In genomic region chr2:33529771-33530481, GRCh38 we compare ENCODE assay signal across 10 cellular contexts. TPM values are rescaled to one million over a fixed set of nuclear protein-coding genes. Genes with fewer than 3 reads are reported as not detected.
DNase-seq lines count a peak whose midpoint lies in the region; ATAC-seq, FAIRE-seq and TF ChIP-seq lines count a peak whose summit lies in the region.
"Had no signal": no experiment of that assay in that cellular context is flagged by ENCODE, and none has a peak within 500 bp of the region (broad histone marks: within the 10 kb centered on the region; RNA-seq: fewer than 3 reads in every experiment).

No MANE protein-coding gene starts in this region.

- H3K27ac Mint-ChIP-seq in osteocyte (ENCODE audit: unreplicated experiment), result peak overlapping the region; percentile 94
- no peak overlapping the region for H3K27ac Mint-ChIP-seq in activated CD4-positive, alpha-beta T cell treated with anti-CD3 and anti-CD28 coated beads, Interleukin-2, amount 10 ng/mL, durations not matched to agents 7 days and 5 days
- H3K27ac Mint-ChIP-seq: natural killer cell had no signal

- BruUV-seq in GM12878 (replicated peaks; lab: Mats Ljungman, UMichigan), result no TSS peak

- intact Hi-C loops in GM12878 (cut with micrococcal nuclease; ENCODE audit: unreplicated experiment), result loop anchor here (2.0 kb wide), 1 partner anchor 31 kb away; no protein-coding TSS in a partner anchor

- RAD21 ChIA-PET in GM12878 (lab: Charles Lee; ENCODE audit: unreplicated experiment), result interaction anchor here (1.0 to 2.8 kb wide), 9 partner anchors 32 to 54 kb away, joined by 3 to 11 read pairs (median 4); partner anchors contain the start of gene RASGRP3

- peaks cover 54% of the 10 kb centered on the region for H3K4me1 Mint-ChIP-seq in osteocyte (ENCODE audit: unreplicated experiment)
- peaks cover 12% of the 10 kb centered on the region for H3K4me1 Mint-ChIP-seq in activated CD4-positive, alpha-beta T cell treated with anti-CD3 and anti-CD28 coated beads, Interleukin-2, amount 10 ng/mL, durations not matched to agents 7 days and 5 days
- H3K4me1 Mint-ChIP-seq: natural killer cell had no signal

- peak overlapping the region; percentile 83 for H2AFZ ChIP-seq in GM12878 (ENCODE audit: control insufficient read depth, low read depth, low read length)

- H3K4me2 ChIP-seq in GM12878 (ENCODE audit: control insufficient read depth, insufficient read depth), result peak overlapping the region; percentile 10

- peaks cover 0 to 43% of the 10 kb centered on the region in 2 experiments; a peak in 3 of 4 replicates for H3K36me3 ChIP-seq in GM12878 (ENCODE audit: control insufficient read depth in 2 of 2, insufficient read depth in 2 of 2, low read length in 1 of 2)

- H3K4me3 Mint-ChIP-seq in osteocyte (ENCODE audit: unreplicated experiment), result peak overlapping the region; percentile 42
- H3K4me3 Mint-ChIP-seq in activated CD4-positive, alpha-beta T cell treated with anti-CD3 and anti-CD28 coated beads, Interleukin-2, amount 10 ng/mL, durations not matched to agents 7 days and 5 days, result no peak overlapping the region
- H3K4me3 Mint-ChIP-seq: natural killer cell had no signal

- in situ Hi-C loops in GM12878 (cut with MboI), result no loop called here

- H3K27me3 Mint-ChIP-seq in osteocyte (ENCODE audit: unreplicated experiment), result no peaks in the 10 kb centered on the region
- H3K27me3 Mint-ChIP-seq in activated CD4-positive, alpha-beta T cell treated with anti-CD3 and anti-CD28 coated beads, Interleukin-2, amount 10 ng/mL, durations not matched to agents 7 days and 5 days, result no peaks in the 10 kb centered on the region

- no peaks in the 10 kb centered on the region for H3K9me3 ChIP-seq in GM12878 (replicated peaks; ENCODE audit: control insufficient read depth, insufficient read depth, low read length)

- no peak for TF ChIP-seq POLR2A in GM12878 (IDR thresholded peaks at IDR 0.05; ENCODE audit: low read depth, low read length)

- peaks cover 10% of the 10 kb centered on the region for H3K79me2 ChIP-seq in GM12878 (ENCODE audit: control insufficient read depth, insufficient read depth, low read length)

- H3K9me3 Mint-ChIP-seq in osteocyte (ENCODE audit: unreplicated experiment), result no peaks in the 10 kb centered on the region
- H3K9me3 Mint-ChIP-seq in activated CD4-positive, alpha-beta T cell treated with anti-CD3 and anti-CD28 coated beads, Interleukin-2, amount 10 ng/mL, durations not matched to agents 7 days and 5 days, result no peaks in the 10 kb centered on the region
- H3K9me3 Mint-ChIP-seq: natural killer cell had no signal

- whole genome bisulfite sequencing in GM12878 (ENCODE audit: insufficient coverage, insufficient replicate concordance, low lambda C conversion rate, missing lambda C conversion rate), result 3% methylated on average over 6 of the region's 6 CpGs

- FAIRE-seq in GM12878 (lab: Jason Lieb, UNC), result no peak

- no peak for TF ChIP-seq RAD21 in GM12878 (IDR thresholded peaks at IDR 0.05; ENCODE audit: insufficient read depth, low read depth, low read length)

- peaks cover 47% of the 10 kb centered on the region for H3K4me1 ChIP-seq in GM12878 (ENCODE audit: control insufficient read depth, insufficient read depth, low read length)

- no peak overlapping the region for H3K4me3 ChIP-seq in GM12878

- ATAC-seq in GM18517 (IDR thresholded peaks at IDR 0.05; ENCODE audit: unreplicated experiment), result peak; percentile 40
- ATAC-seq in GM12878, result peak; percentile 61
- ATAC-seq: natural killer cell had no signal

- H3K36me3 Mint-ChIP-seq in osteocyte (ENCODE audit: unreplicated experiment), result peaks cover 2% of the 10 kb centered on the region
- H3K36me3 Mint-ChIP-seq in activated CD4-positive, alpha-beta T cell treated with anti-CD3 and anti-CD28 coated beads, Interleukin-2, amount 10 ng/mL, durations not matched to agents 7 days and 5 days (ENCODE audit: low read depth), result peaks cover 30% of the 10 kb centered on the region
- H3K36me3 Mint-ChIP-seq: natural killer cell had no signal

- CTCF ChIA-PET in GM12878 (lab: Yijun Ruan, JAX) (interaction anchor here (0.7 to 2.8 kb wide), 5 partner anchors 24 to 54 kb away, joined by 3 to 16 read pairs (median 4); partner anchors contain the start of gene RASGRP3), HEK293T (lab: Yijun Ruan, JAX) (no interaction called here)
- CTCF ChIA-PET in activated CD4-positive, alpha-beta T cell treated with anti-CD3 and anti-CD28 coated beads, Interleukin-2, amount 10 ng/mL, durations not matched to agents 7 days and 5 days (lab: Charles Lee), result interaction anchor here (0.8 to 1.3 kb wide), 2 partner anchors 9 to 20 kb away, joined by 3 to 4 read pairs; no protein-coding TSS in a partner anchor

- H3K27ac ChIP-seq in GM12878 (ENCODE audit: control insufficient read depth, insufficient read depth), result peak overlapping the region; percentile 98

- H3K27me3 ChIP-seq in GM12878 (replicated peaks in 1 of 2; ENCODE audit: control insufficient read depth in 2 of 2, insufficient read depth in 2 of 2, low read length in 1 of 2), result no peaks in the 10 kb centered on the region

- SMC1A ChIA-PET in GM12878 (lab: Charles Lee; ENCODE audit: uncharacterized antibody, unreplicated experiment), result interaction anchor here (1.0 to 2.0 kb wide), 10 partner anchors 31 to 54 kb away, joined by 3 to 9 read pairs (median 5); no protein-coding TSS in a partner anchor

- DNase-seq in HK-2 (ENCODE audit: unreplicated experiment), result peak; percentile 27
- DNase-seq in GM12878 (ENCODE audit: low read depth, low spot score), result peak; percentile 28
- no peak for DNase-seq in osteocyte (ENCODE audit: extremely low spot score, unreplicated experiment)
- DNase-seq in HEK293T (ENCODE audit: extremely low spot score), result no peak
- DNase-seq in activated CD4-positive, alpha-beta T cell treated with anti-CD3 and anti-CD28 coated beads, Interleukin-2, amount 10 ng/mL, durations not matched to agents 7 days and 5 days, result no peak
- no peak for DNase-seq in NCI-H1694 treated with DMSO at 0.1 percent for 48 hours (lab: John Stamatoyannopoulos, UW)
- DNase-seq in cortex of kidney (lab: John Stamatoyannopoulos, UW), result no peak
- DNase-seq: natural killer cell, NCI-H524 had no signal

- no peak for TF ChIP-seq EP300 in GM12878 (IDR thresholded peaks at IDR 0.05; ENCODE audit: borderline replicate concordance in 1 of 2, control insufficient read depth in 1 of 2, low read depth in 2 of 2, low read length in 2 of 2)

- POLR2A ChIA-PET in GM12878 (lab: Charles Lee), result interaction anchor here (0.9 to 4.3 kb wide), 6 partner anchors 33 to 53 kb away, joined by 3 to 31 read pairs (median 7); partner anchors contain the start of gene RASGRP3
- POLR2A ChIA-PET in HEK293T (lab: Yijun Ruan, JAX), result no interaction called here
- POLR2A ChIA-PET in activated CD4-positive, alpha-beta T cell treated with anti-CD3 and anti-CD28 coated beads, Interleukin-2, amount 10 ng/mL, durations not matched to agents 7 days and 5 days (lab: Charles Lee), result no interaction called here

- no peak for TF ChIP-seq CTCF in GM12878 (IDR thresholded peaks at IDR 0.05 in 2 of 3, conservative IDR thresholded peaks at IDR 0.05 in 1 of 3; ENCODE audit: control insufficient read depth in 2 of 3, extremely low read depth in 1 of 3, insufficient read depth in 1 of 3, low read depth in 3 of 3, low read length in 3 of 3)
- TF ChIP-seq CTCF in osteocyte (IDR thresholded peaks at IDR 0.05), result peak; percentile 20

- H3K9ac ChIP-seq in GM12878 (ENCODE audit: control insufficient read depth, insufficient read depth, low read length), result peak overlapping the region; percentile 53

- no peaks in the 10 kb centered on the region for H4K20me1 ChIP-seq in GM12878 (ENCODE audit: control insufficient read depth, insufficient read depth)

TF ChIP-seq in GM12878, 131 proteins besides CTCF, POLR2A, EP300 and RAD21 (continues in another document):
- TF ChIP-seq KLF5 (IDR thresholded peaks at IDR 0.05; ENCODE audit: partially characterized antibody) (no peak), SIN3A (IDR thresholded peaks at IDR 0.05; ENCODE audit: low read depth, low read length) (no peak), NFIC (IDR thresholded peaks at IDR 0.05; ENCODE audit: low read depth, low read length) (no peak)

TF ChIP-seq in HEK293T, 16 proteins besides CTCF, POLR2A, EP300 and RAD21:
- no peak for TF ChIP-seq CTBP1 (IDR thresholded peaks at IDR 0.05; ENCODE audit: borderline replicate concordance)
- TF ChIP-seq NFRKB (IDR thresholded peaks at IDR 0.05), result no peak
- no peak for TF ChIP-seq SUZ12 (IDR thresholded peaks at IDR 0.05)
- no peak for TF ChIP-seq FOXM1 (IDR thresholded peaks at IDR 0.05; ENCODE audit: borderline replicate concordance)
- TF ChIP-seq FOXK2 (IDR thresholded peaks at IDR 0.05), result no peak
- no peak for TF ChIP-seq L3MBTL2 (conservative IDR thresholded peaks at IDR 0.05)
- no peak for TF ChIP-seq ARNT (IDR thresholded peaks at IDR 0.05)
- no peak for TF ChIP-seq ELF4 (IDR thresholded peaks at IDR 0.05)
- no peak for TF ChIP-seq TARDBP (IDR thresholded peaks at IDR 0.05)
- TF ChIP-seq SP1 (IDR thresholded peaks at IDR 0.05), result no peak
- no peak for TF ChIP-seq ZNF384 (IDR thresholded peaks at IDR 0.05)
- no peak for TF ChIP-seq FOXA1 (IDR thresholded peaks at IDR 0.05)
- no peak for TF ChIP-seq HDGF (IDR thresholded peaks at IDR 0.05; ENCODE audit: borderline replicate concordance)

RNA-seq across cellular contexts. Expression of gene RASGRP3, which starts 53.5 kb away (rescaled TPM):
- 228 and 235 TPM in 2 replicates for total RNA-seq in GM12878 (2013; cell fraction: nucleolus; rRNA removed)
- 106 and 107 TPM in 2 replicates for total RNA-seq in GM12878 (2014; rRNA removed)
- 88.8 and 91.2 TPM in 2 replicates for total RNA-seq in GM12878 (2014; rRNA removed; fragmentation: Illumina TruSeq; extraction: Trizol)
- 61.7 and 64.5 TPM in 2 replicates for total RNA-seq in GM12878 (2021)
- polyA plus RNA-seq in GM12878 (2011; ENCODE audit: low read depth), result 104 TPM
- 42.2 and 46.6 TPM in 2 replicates for polyA plus RNA-seq in GM12878 (2011; rRNA removed)
- polyA plus RNA-seq in GM12878 (2011; cell fraction: cytosol; rRNA removed), result 30.6 and 42.1 TPM in 2 replicates
- polyA plus RNA-seq in GM12878 (2011; cell fraction: nucleus; rRNA removed), result 41.1 and 62.6 TPM in 2 replicates
- 105 and 110 TPM in 2 replicates for polyA plus RNA-seq in GM12878 (2012)
- polyA plus RNA-seq in GM12878 (2014; fragmentation: Illumina TruSeq; extraction: Trizol), result 72.9 and 79.7 TPM in 2 replicates
- 10 to 100 TPM; 31.6 to 40.2 TPM for polyA plus RNA-seq in GM12878 (2014; fragmentation: Nextera tagmentation; extraction: Ambion mirVana)
- polyA plus RNA-seq in GM12878 (2014; rRNA removed), result 74.4 and 77.6 TPM in 2 replicates
- polyA plus RNA-seq in GM12878 (2016; fragmentation: Nextera tagmentation; extraction: Ambion mirVana), result 10 to 100 TPM; 64.4 to 65.1 TPM
- 51.7 and 81.6 TPM in 2 replicates for polyA minus RNA-seq in GM12878 (2011; rRNA and poly(A)+ RNA removed)
- 16.2 and 16.8 TPM in 2 replicates for polyA minus RNA-seq in GM12878 (2011; cell fraction: cytosol; rRNA and poly(A)+ RNA removed)
- polyA minus RNA-seq in GM12878 (2011; cell fraction: nucleus; rRNA and poly(A)+ RNA removed), result 30.9 and 34.6 TPM in 2 replicates
- total RNA-seq in osteocyte, result 2.1 and 3.3 TPM in 2 replicates
- 10 to 100 TPM; 11.8 to 13.7 TPM for total RNA-seq in activated CD4-positive, alpha-beta T cell treated with anti-CD3 and anti-CD28 coated beads, Interleukin-2, amount 10 ng/mL, durations not matched to agents 7 days and 5 days

Comparison
In these comparisons a context has a peak if more than half of its experiments do, and no peak if none do; other contexts are left out.
1. DNase-seq: peak in HK-2 (single experiment) and GM12878 (single experiment); none in osteocyte (single experiment), HEK293T (single experiment), activated CD4-positive, alpha-beta T cell treated with anti-CD3 and anti-CD28 coated beads, Interleukin-2, amount 10 ng/mL, durations not matched to agents 7 days and 5 days (single experiment), NCI-H1694 treated with DMSO at 0.1 percent for 48 hours (single experiment) and cortex of kidney (single experiment).
2. RNA of gene RASGRP3, which starts 53.5 kb away (total RNA-seq): 61.7 to 235 TPM in GM12878; 11.8 to 13.7 TPM in activated CD4-positive, alpha-beta T cell treated with anti-CD3 and anti-CD28 coated beads, Interleukin-2, amount 10 ng/mL, durations not matched to agents 7 days and 5 days and 2.1 to 3.3 TPM in osteocyte; every median in the first group is over 4 times any median in the second.